ENCODE assay signal across 9 cellular contexts in the genomic region with DNA sequence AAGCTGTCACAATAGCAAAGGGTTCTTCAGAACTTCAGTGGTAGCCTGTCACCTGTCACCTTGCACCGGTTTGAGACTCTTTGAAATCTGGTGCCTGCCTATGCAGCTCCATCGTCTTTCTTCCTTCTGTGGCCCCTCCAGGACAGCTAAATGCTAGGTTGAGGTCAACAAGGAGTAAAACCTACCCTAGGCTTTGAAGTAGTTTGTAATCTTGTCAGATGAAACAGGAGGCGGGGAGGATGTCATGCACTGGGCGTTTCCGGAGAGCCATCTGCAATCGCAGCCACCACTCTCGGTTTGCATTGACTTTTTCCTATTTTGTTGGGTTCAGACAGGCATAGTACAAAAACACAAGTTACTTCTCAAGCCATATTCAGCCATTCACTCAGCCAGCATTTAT.
DNase-seq lines count a peak whose midpoint lies in the region; ATAC-seq, FAIRE-seq and TF ChIP-seq lines count a peak whose summit lies in the region.
"Had no signal": no experiment of that assay in that cellular context is flagged by ENCODE, and none has a peak within 500 bp of the region (broad histone marks: within the 10 kb centered on the region; RNA-seq: fewer than 3 reads in every experiment).

No MANE protein-coding gene starts in this region.

- H3K4me1 ChIP-seq in heart right ventricle (peaks cover 0 to 23% (median 13%) of the 10 kb centered on the region in 9 donors), astrocyte (ENCODE audit: insufficient read depth, low read length) (peaks cover 7% of the 10 kb centered on the region), uterus (no peaks in the 10 kb centered on the region)

- H3K36me3 ChIP-seq in heart right ventricle (no peaks in the 10 kb centered on the region), astrocyte (ENCODE audit: insufficient read depth, low read length) (no peaks in the 10 kb centered on the region), uterus (no peaks in the 10 kb centered on the region)

- no peak overlapping the region for H3K4me3 ChIP-seq in heart right ventricle
- H3K4me3 ChIP-seq in astrocyte (ENCODE audit: insufficient read depth, low read depth, low read length): no peak overlapping the region
- H3K4me3 ChIP-seq in uterus: no peak overlapping the region

- no peaks in the 10 kb centered on the region for H3K79me2 ChIP-seq in astrocyte (ENCODE audit: insufficient read depth, low read length)

- ATAC-seq in heart right ventricle (no peak), left cardiac atrium (no peak), HG02973 (IDR thresholded peaks at IDR 0.05; ENCODE audit: unreplicated experiment) (peak; percentile 34), HG03097 (IDR thresholded peaks at IDR 0.05; ENCODE audit: low FRiP score, unreplicated experiment) (no peak)

- H3K27me3 ChIP-seq in heart right ventricle: no peaks in the 10 kb centered on the region
- H3K27me3 ChIP-seq in astrocyte (ENCODE audit: insufficient read depth, low read length): peaks cover 2% of the 10 kb centered on the region
- H3K27me3 ChIP-seq in uterus: no peaks in the 10 kb centered on the region
- H3K27me3 ChIP-seq: dorsolateral prefrontal cortex had no signal

- H3K9me3 Mint-ChIP-seq in astrocyte (ENCODE audit: unreplicated experiment): peaks cover 17% of the 10 kb centered on the region

- no peak overlapping the region for H3K4me2 ChIP-seq in astrocyte (ENCODE audit: low read length)

- TF ChIP-seq POLR2A in uterus (IDR thresholded peaks at IDR 0.05): no peak

- H4K20me1 ChIP-seq in astrocyte (ENCODE audit: insufficient read depth, low read length): no peaks in the 10 kb centered on the region

- peaks cover 18% of the 10 kb centered on the region for H3K27me3 Mint-ChIP-seq in astrocyte (ENCODE audit: low read depth, unreplicated experiment)

- H3K9ac ChIP-seq in astrocyte (ENCODE audit: low read length): no peak overlapping the region

- H3K9me3 ChIP-seq in heart right ventricle (peaks cover 0 to 13% (median 0%) of the 10 kb centered on the region in 11 donors), astrocyte (ENCODE audit: insufficient read depth, low read depth, low read length) (peaks cover 14% of the 10 kb centered on the region), uterus (no peaks in the 10 kb centered on the region)

- H3K4me3 Mint-ChIP-seq in astrocyte (ENCODE audit: unreplicated experiment): no peak overlapping the region

- H3K4me1 Mint-ChIP-seq in astrocyte (ENCODE audit: low read depth, unreplicated experiment): peaks cover 1% of the 10 kb centered on the region

- no peak for DNase-seq in heart right ventricle
- DNase-seq in left cardiac atrium: no peak
- DNase-seq in astrocyte (ENCODE audit: low read depth): no peak
- no peak for DNase-seq in uterus
- DNase-seq in A172 (ENCODE audit: low spot score): no peak
- DNase-seq in HuH-7 (ENCODE audit: low spot score): no peak

- WGBS in heart right ventricle, 2 donors: 76 to 79% methylated on average over 7 of the region's 7 CpGs

- intact Hi-C loops in heart right ventricle (cut with DNase I) (loop anchor here in 9 of 10 donors (1.0 to 10.0 kb wide), 15 partner anchors 182 to 1144 kb away; partner anchors contain the start of gene TRIB2 (in 8 of the 9)), left cardiac atrium (cut with DNase I) (loop anchor here (2.0 to 10.0 kb wide), 6 partner anchors 312 to 1144 kb away; partner anchors contain the start of gene TRIB2 (in 2 of the 2)), uterus (cut with DNase I; ENCODE audit: low total_unique reads) (loop anchor here (10.0 kb wide), 1 partner anchor 852 kb away; the partner anchor contains the start of gene TRIB2)

- peak overlapping the region; percentile 43 for H2AFZ ChIP-seq in astrocyte (ENCODE audit: low read depth, low read length)

- no peak for TF ChIP-seq CTCF in heart right ventricle (IDR thresholded peaks at IDR 0.05)
- TF ChIP-seq CTCF in astrocyte (IDR thresholded peaks at IDR 0.05; ENCODE audit: insufficient read depth, low read depth, low read length): no peak
- no peak for TF ChIP-seq CTCF in uterus (IDR thresholded peaks at IDR 0.05)

- no peak overlapping the region for H3K27ac Mint-ChIP-seq in astrocyte (ENCODE audit: unreplicated experiment)

- no peak for FAIRE-seq in astrocyte (lab: Jason Lieb, UNC)

- H3K27ac ChIP-seq in heart right ventricle: peak overlapping the region in 8 of 10 donors; percentile 45 to 77 (median 49)
- H3K27ac ChIP-seq in astrocyte (ENCODE audit: low read depth, low read length): no peak overlapping the region
- H3K27ac ChIP-seq in uterus: peak overlapping the region; percentile 63 to 66

- peaks cover 5% of the 10 kb centered on the region for H3K36me3 Mint-ChIP-seq in astrocyte (ENCODE audit: low read depth, unreplicated experiment)
